9 cellular contexts compared by ENCODE assay signal in the genomic region with DNA sequence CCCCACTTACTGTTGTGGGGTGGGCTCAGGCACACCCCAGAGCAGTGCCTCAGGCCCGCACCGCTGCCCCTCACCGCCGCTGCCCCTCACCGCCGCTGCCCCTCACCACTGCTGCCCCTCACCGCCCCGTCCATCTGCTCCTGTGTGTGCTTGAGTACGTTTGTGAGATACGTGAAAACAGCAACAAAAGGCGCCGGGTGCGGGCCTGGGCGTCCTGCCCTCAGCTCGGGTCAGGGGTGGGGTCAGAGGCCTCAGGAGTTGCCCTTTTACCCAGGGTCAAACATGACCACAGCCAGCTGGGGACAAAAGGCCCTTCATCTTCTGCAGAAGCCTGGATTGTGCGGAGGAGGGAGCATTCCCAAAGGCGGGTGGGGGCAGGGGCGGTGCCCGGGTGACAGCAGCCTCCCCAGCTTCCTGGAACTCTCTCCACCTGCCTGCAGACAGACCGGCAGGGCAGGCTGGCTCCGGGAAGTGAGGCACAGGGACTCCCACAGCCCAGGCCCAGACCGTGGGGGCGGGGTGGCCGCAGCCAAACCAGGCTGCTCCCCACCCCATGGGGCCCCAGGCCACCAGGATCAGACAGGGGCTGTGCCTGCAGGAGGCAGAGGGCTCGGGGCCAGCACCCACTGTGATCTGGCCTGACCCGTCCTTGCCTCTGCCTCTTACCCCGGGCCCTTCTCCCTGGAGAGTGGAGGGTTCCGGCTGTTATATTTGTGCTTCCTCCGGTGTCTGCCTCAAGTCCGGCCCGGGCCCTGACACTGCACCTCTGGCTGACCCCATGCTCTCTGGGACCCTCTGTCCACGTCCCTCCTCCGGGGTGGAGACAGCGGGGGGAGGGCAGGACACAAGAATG.
DNase-seq lines count a peak whose midpoint lies in the region; ATAC-seq and TF ChIP-seq lines count a peak whose summit lies in the region.
"Had no signal": no experiment of that assay in that cellular context is flagged by ENCODE, and none has a peak within 500 bp of the region (broad histone marks: within the 10 kb centered on the region; RNA-seq: fewer than 3 reads in every experiment).

No MANE protein-coding gene starts in this region.

- H3K27me3 Mint-ChIP-seq in nephron (ENCODE audit: low read depth): no peaks in the 10 kb centered on the region

- H3K4me1 Mint-ChIP-seq in nephron: peaks cover 37% of the 10 kb centered on the region
- H3K4me1 Mint-ChIP-seq: central memory CD8-positive, alpha-beta T cell had no signal

- no peaks in the 10 kb centered on the region for H3K9me3 Mint-ChIP-seq in nephron
- H3K9me3 Mint-ChIP-seq: central memory CD8-positive, alpha-beta T cell had no signal

- DNase-seq in DMS53 (lab: John Stamatoyannopoulos, UW) (peak; percentile 95), NCI-H2196 treated with DMSO at 0.1 percent for 48 hours (lab: John Stamatoyannopoulos, UW; ENCODE audit: unreplicated experiment) (peak; percentile 80), epithelial cell of esophagus (ENCODE audit: low read depth) (peak; percentile 81), NCI-H345 (lab: John Stamatoyannopoulos, UW) (no peak), NCI-H128 (lab: John Stamatoyannopoulos, UW; ENCODE audit: unreplicated experiment) (no peak)
- DNase-seq in activated CD8-positive, alpha-beta memory T cell treated with anti-CD3 and anti-CD28 coated beads, Interleukin-2, amount 50 U/mL, for 48 hours: no peak

- H3K4me3 Mint-ChIP-seq in nephron: peak overlapping the region; percentile 38 to 61 (median 60)
- H3K4me3 Mint-ChIP-seq: central memory CD8-positive, alpha-beta T cell had no signal

- H3K27ac Mint-ChIP-seq in nephron: peak overlapping the region; percentile 91 to 92 (median 91)

- TF ChIP-seq CTCF in epithelial cell of esophagus (IDR thresholded peaks at IDR 0.05; ENCODE audit: insufficient read depth, low read depth, low read length, missing control alignments): no peak
- TF ChIP-seq CTCF in nephron (IDR thresholded peaks at IDR 0.05; ENCODE audit: unreplicated experiment in 3 of 3): no peak

- ATAC-seq in HG02884 (IDR thresholded peaks at IDR 0.05; ENCODE audit: unreplicated experiment): no peak

- no peak overlapping the region for H3K4me3 ChIP-seq in epithelial cell of esophagus (ENCODE audit: low read length)

- H3K36me3 Mint-ChIP-seq in nephron (ENCODE audit: low read depth): no peaks in the 10 kb centered on the region

Comparison
In these comparisons a context has a peak if more than half of its experiments do, and no peak if none do; other contexts are left out.
1. DNase-seq: peak in DMS53 (single experiment), NCI-H2196 treated with DMSO at 0.1 percent for 48 hours (single experiment) and epithelial cell of esophagus (single experiment); none in NCI-H345 (single experiment), NCI-H128 (single experiment) and activated CD8-positive, alpha-beta memory T cell treated with anti-CD3 and anti-CD28 coated beads, Interleukin-2, amount 50 U/mL, for 48 hours (single experiment).